ENCODE assay signal across 18 cellular contexts in genomic region chr9:109166171-109166770, GRCh38. TPM values are rescaled to one million over a fixed set of nuclear protein-coding genes. Genes with fewer than 3 reads are reported as not detected.
A peak's percentile ranks its signal among the peaks of the same experiment; 100 is the strongest.
DNase-seq lines count a peak whose midpoint lies in the region; ATAC-seq and TF ChIP-seq lines count a peak whose summit lies in the region.
"Had no signal": no experiment of that assay in that cellular context is flagged by ENCODE, and none has a peak within 500 bp of the region (broad histone marks: within the 10 kb centered on the region; RNA-seq: fewer than 3 reads in every experiment).

No MANE protein-coding gene starts in this region.

- H3K27me3 ChIP-seq in sigmoid colon, result peaks cover 0 to 20% (median 7%) of the 10 kb centered on the region in 3 donors

- H3K9me3 ChIP-seq in sigmoid colon, result no peaks in the 10 kb centered on the region
- H3K9me3 ChIP-seq: mucosa of descending colon had no signal

- no peak overlapping the region for H3K27ac ChIP-seq in sigmoid colon
- H3K27ac ChIP-seq: foreskin keratinocyte, KMS-11 had no signal

- DNase-seq in NCI-H146 treated with DMSO at 0.1 percent for 48 hours (lab: John Stamatoyannopoulos, UW; ENCODE audit: unreplicated experiment) (peak; percentile 53), iPS-NIHi11 (ENCODE audit: low spot score) (peak; percentile 48), sigmoid colon (no peak), dermis blood vessel endothelial cell (no peak), NOMO-1 treated with dmso at 0.1 percent for 144 hours (lab: John Stamatoyannopoulos, UW; ENCODE audit: unreplicated experiment) (no peak)
- DNase-seq: activated CD4-positive, alpha-beta T cell treated with anti-CD3 and anti-CD28 coated beads, Interleukin-2, amount 50 U/mL, for 1 hour; activated T-cell treated with anti-CD3 and anti-CD28 coated beads, Interleukin-2, amount 50 U/mL, for 48 hours; effector CD8-positive, alpha-beta T cell; foreskin keratinocyte; mucosa of descending colon; NCI-H1694 treated with DMSO at 0.1 percent for 48 hours; stimulated activated CD4-positive, alpha-beta T cell treated with anti-CD3 and anti-CD28 coated beads, Interleukin-2, amount 100 ng/mL, for 48 hours had no signal

- WGBS in sigmoid colon, 2 donors, result 83 to 91% methylated on average over 16 of the region's 16 CpGs

- H3K4me3 Mint-ChIP-seq in brain, result peak overlapping the region; percentile 73 to 87 (median 83)

- no peak for ATAC-seq in HG03460 (IDR thresholded peaks at IDR 0.05; ENCODE audit: unreplicated experiment)
- ATAC-seq: mucosa of descending colon had no signal

- H3K4me1 Mint-ChIP-seq in brain, result peaks cover 22% of the 10 kb centered on the region

- H3K27ac Mint-ChIP-seq in brain, result peak overlapping the region in 2 of 5 experiments; percentile 31 to 68
- H3K27ac Mint-ChIP-seq: CD14-positive monocyte had no signal

- intact Hi-C loops in sigmoid colon (cut with DNase I), result no loop called here

- peaks cover 71% of the 10 kb centered on the region for H3K27me3 Mint-ChIP-seq in brain

- H3K36me3 ChIP-seq in sigmoid colon, result no peaks in the 10 kb centered on the region

- TF ChIP-seq CTCF in brain (conservative IDR thresholded peaks at IDR 0.05) (no peak), sigmoid colon (IDR thresholded peaks at IDR 0.05) (no peak)

- peaks cover 0 to 8% (median 0%) of the 10 kb centered on the region in 4 donors for H3K4me1 ChIP-seq in sigmoid colon
- H3K4me1 ChIP-seq: foreskin keratinocyte had no signal

- TF ChIP-seq POLR2A in sigmoid colon (IDR thresholded peaks at IDR 0.05), result no peak

- H3K4me3 ChIP-seq in sigmoid colon, result peak overlapping the region in 3 of 4 donors; percentile 34 to 45 (median 42)
- H3K4me3 ChIP-seq: mucosa of descending colon had no signal

- peaks cover 19% of the 10 kb centered on the region for H3K36me3 Mint-ChIP-seq in brain
- H3K36me3 Mint-ChIP-seq: CD14-positive monocyte had no signal

- H3K9me3 Mint-ChIP-seq in brain, result peaks cover 4 to 14% (median 6%) of the 10 kb centered on the region in 5 experiments

- TF ChIP-seq EP300 in sigmoid colon (IDR thresholded peaks at IDR 0.05), result no peak

RNA-seq across cellular contexts. Expression of gene FRRS1L, which starts 0.8 kb away (rescaled TPM):
- polyA plus RNA-seq in brain (ENCODE audit: insufficient read depth, low read depth, low replicate concordance) (7.0 TPM), sigmoid colon (under 1 TPM in 2 of 3 donors, not detected in 1; 0.23 to 0.61 TPM)
- total RNA-seq in sigmoid colon (1 to 10 TPM; 2.3 to 4.5 (median 3.3) TPM), dermis blood vessel endothelial cell (under 0.01 and 0.05 TPM in 2 replicates)
- total RNA-seq: Daoy; T-helper 2 cell treated with Interferon-gamma antibody and Interleukin-4, amounts not matched to agents 100 ng/mL and 5 ng/mL, for 36 hours had no signal
- polyA plus RNA-seq: CD14-positive monocyte had no signal

RNA-seq across cellular contexts. Expression of gene TMEM245, which starts 46.5 kb away (rescaled TPM):
- 27.7 TPM for polyA plus RNA-seq in brain (ENCODE audit: insufficient read depth, low read depth, low replicate concordance)
- total RNA-seq in sigmoid colon, result 100 to 1,000 TPM in 2 of 4 donors, 10 to 100 TPM in 2; 90.7 to 105 (median 99.5) TPM
- polyA plus RNA-seq in sigmoid colon, result 10 to 100 TPM in 1 of 3 donors, 1 to 10 TPM in 2; 1.8 to 12.9 (median 4.2) TPM
- total RNA-seq in dermis blood vessel endothelial cell, result 82.4 and 119 TPM in 2 replicates

Comparison
In these comparisons a context has a peak if more than half of its experiments do, and no peak if none do; other contexts are left out.
1. DNase-seq: peak in NCI-H146 treated with DMSO at 0.1 percent for 48 hours (single experiment) and iPS-NIHi11 (single experiment); none in sigmoid colon (single experiment), dermis blood vessel endothelial cell (single experiment) and NOMO-1 treated with dmso at 0.1 percent for 144 hours (single experiment).